Comparison of ENCODE assay signal across 9 cellular contexts in the genomic region with DNA sequence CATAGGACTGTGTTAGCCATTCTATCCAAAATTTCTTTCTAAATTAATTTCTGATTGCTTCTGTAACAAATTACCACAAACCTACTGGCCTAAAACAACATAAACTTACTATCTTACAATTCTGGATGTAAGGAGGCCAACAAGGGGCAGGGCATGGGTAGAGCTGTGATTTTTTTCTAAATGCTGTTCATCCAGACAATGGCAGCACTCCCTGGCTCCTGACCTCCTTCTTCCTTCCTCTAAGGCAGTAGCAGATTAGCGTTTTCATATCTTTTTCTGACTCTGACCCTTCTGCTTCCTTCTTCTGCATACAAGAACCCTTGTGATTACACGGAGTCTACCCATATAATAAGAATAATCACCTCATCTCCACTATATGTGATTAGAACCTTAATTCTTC.
"Had no signal": no experiment of that assay in that cellular context is flagged by ENCODE, and none has a peak within 500 bp of the region (broad histone marks: within the 10 kb centered on the region; RNA-seq: fewer than 3 reads in every experiment).

No MANE protein-coding gene starts in this region.

- H3K27ac ChIP-seq: HL-60 had no signal

- ATAC-seq: GM23338, K562 had no signal

- DNase-seq: H9, HCEC 1CT, IMR-90, KG1 had no signal

- H3K4me3 ChIP-seq: GM23338, K562 had no signal

- FAIRE-seq: H1, H54, K562 had no signal

- H2AFZ ChIP-seq: GM23338 had no signal

- H3K4me2 ChIP-seq: GM23338 had no signal
